ENCODE assay signal across 8 cellular contexts in genomic region chr5:180208435-180209081, GRCh38. TPM values are rescaled to one million over a fixed set of nuclear protein-coding genes. Genes with fewer than 3 reads are reported as not detected.
DNase-seq lines count a peak whose midpoint lies in the region; ATAC-seq and TF ChIP-seq lines count a peak whose summit lies in the region.

No MANE protein-coding gene starts in this region.

- no peaks in the 10 kb centered on the region for H3K79me2 ChIP-seq in OCI-LY1 (ENCODE audit: insufficient read depth, low read length)

- peaks cover 10% of the 10 kb centered on the region for H3K27me3 ChIP-seq in CD8-positive, alpha-beta memory T cell (ENCODE audit: insufficient read depth, low read length, poor library complexity, severe bottlenecking)
- H3K27me3 ChIP-seq in OCI-LY1 (ENCODE audit: insufficient read depth, low read length) = 0 out of 2 replicates have a peak, but pooled peaks cover 4% of the 10 kb centered on the region

- no peaks in the 10 kb centered on the region for H3K36me3 ChIP-seq in CD8-positive, alpha-beta memory T cell (ENCODE audit: insufficient read depth, low read length)
- no peaks in the 10 kb centered on the region for H3K36me3 ChIP-seq in OCI-LY1 (ENCODE audit: insufficient read depth, low read length)

- peak overlapping the region in 6 of 7 donors; percentile 30 to 86 (median 55) for H3K4me3 Mint-ChIP-seq in CD8-positive, alpha-beta memory T cell
- peak overlapping the region in 7 of 8 donors; percentile 55 to 83 (median 75) for H3K4me3 Mint-ChIP-seq in naive B cell

- no peak overlapping the region for H3K27ac ChIP-seq in CD8-positive, alpha-beta memory T cell (ENCODE audit: low read depth, low read length)
- H3K27ac ChIP-seq in OCI-LY1 (ENCODE audit: low read depth, low read length, poor library complexity, severe bottlenecking) (no peak overlapping the region), coronary artery (no peak overlapping the region)

- H3K4me2 ChIP-seq in OCI-LY1 (ENCODE audit: low read length) = peak overlapping the region; percentile 72

- H3K36me3 Mint-ChIP-seq in CD8-positive, alpha-beta memory T cell = no peaks in the 10 kb centered on the region
- H3K36me3 Mint-ChIP-seq in naive B cell = peaks cover 0 to 10% of the 10 kb centered on the region in 2 donors

- peaks cover 0 to 2% (median 0%) of the 10 kb centered on the region in 5 donors for H3K9me3 Mint-ChIP-seq in CD8-positive, alpha-beta memory T cell
- H3K9me3 Mint-ChIP-seq in naive B cell = peaks cover 0 to 2% (median 0%) of the 10 kb centered on the region in 7 donors

- H3K9me2 ChIP-seq in OCI-LY1 (ENCODE audit: low read depth, low read length) = no peaks in the 10 kb centered on the region

- no peak overlapping the region for H3K27ac Mint-ChIP-seq in CD8-positive, alpha-beta memory T cell
- peak overlapping the region in 2 of 6 donors; percentile 61 to 85 for H3K27ac Mint-ChIP-seq in naive B cell

- peaks cover 5 to 10% (median 7%) of the 10 kb centered on the region in 3 donors for H3K4me1 Mint-ChIP-seq in CD8-positive, alpha-beta memory T cell
- H3K4me1 Mint-ChIP-seq in naive B cell = peaks cover 10 to 15% (median 10%) of the 10 kb centered on the region in 3 donors

- H3K9me3 ChIP-seq in CD8-positive, alpha-beta memory T cell (ENCODE audit: low read length) = no peaks in the 10 kb centered on the region
- no peaks in the 10 kb centered on the region for H3K9me3 ChIP-seq in OCI-LY1 (ENCODE audit: low read length)

- no peak overlapping the region for H2AFZ ChIP-seq in OCI-LY1 (ENCODE audit: low read length)

- peak overlapping the region; percentile 28 for H3K4me3 ChIP-seq in CD8-positive, alpha-beta memory T cell (ENCODE audit: low read length)
- H3K4me3 ChIP-seq in OCI-LY1 (ENCODE audit: low read depth, low read length, poor library complexity, severe bottlenecking) (peak overlapping the region; percentile 54), coronary artery (peak overlapping the region; percentile 72)

- H3K4me1 ChIP-seq in CD8-positive, alpha-beta memory T cell (ENCODE audit: insufficient read depth, low read length) = no peaks in the 10 kb centered on the region
- peaks cover 4% of the 10 kb centered on the region for H3K4me1 ChIP-seq in OCI-LY1 (ENCODE audit: insufficient read depth, low read length, severe bottlenecking)

- DNase-seq in CD8-positive, alpha-beta memory T cell = peak in 1 of 5 donors; percentile 5
- DNase-seq in coronary artery (ENCODE audit: low spot score) (no peak), naive B cell (no peak), T-helper 9 cell (no peak), NCI-H2107 (lab: John Stamatoyannopoulos, UW) (no peak)
- no peak for DNase-seq in activated effector memory CD4-positive, alpha-beta T cell treated with Interleukin-2 at 50 U/mL for 16 hours

- TF ChIP-seq CTCF in OCI-LY1 (IDR thresholded peaks at IDR 0.05; ENCODE audit: low read length) (0 out of 2 replicates have a peak, but pooled peaks have one; percentile 6), coronary artery (IDR thresholded peaks at IDR 0.05) (no peak)

- peaks cover 27 to 57% of the 10 kb centered on the region in 2 donors for H3K27me3 Mint-ChIP-seq in CD8-positive, alpha-beta memory T cell
- H3K27me3 Mint-ChIP-seq in naive B cell = peaks cover 40 to 72% (median 56%) of the 10 kb centered on the region in 3 donors

- peak; percentile 25 for ATAC-seq in GM21390 (IDR thresholded peaks at IDR 0.05; ENCODE audit: unreplicated experiment)
- ATAC-seq in naive B cell (ENCODE audit: low read depth in 2 of 2) = peak; percentile 37 to 39

- CTCF ChIA-PET in CD8-positive, alpha-beta memory T cell (lab: Charles Lee) = interaction anchor here (2.2 kb wide), 1 partner anchor 108 kb away, joined by 10 read pairs; no protein-coding TSS in a partner anchor

- POLR2A ChIA-PET in CD8-positive, alpha-beta memory T cell (lab: Charles Lee) = no interaction called here

- H4K20me1 ChIP-seq in OCI-LY1 (ENCODE audit: insufficient read depth, low read length) = no peaks in the 10 kb centered on the region

- H3F3A ChIP-seq in OCI-LY1 (ENCODE audit: insufficient read depth, low read length) = no peaks in the 10 kb centered on the region

- no peak overlapping the region; the same call in 1 of the 2 replicates for H3K9ac ChIP-seq in OCI-LY1 (ENCODE audit: low read length)

RNA-seq across cellular contexts. Expression of gene RASGEF1C, which starts 0.5 kb away (rescaled TPM):
- total RNA-seq in CD8-positive, alpha-beta memory T cell = not detected
- not detected for polyA plus RNA-seq in CD8-positive, alpha-beta memory T cell
- polyA plus RNA-seq in naive B cell (ENCODE audit: low read depth in 6 of 6) = not detected
